Comparison of ENCODE assay signal across 1 cellular context in the genomic region with DNA sequence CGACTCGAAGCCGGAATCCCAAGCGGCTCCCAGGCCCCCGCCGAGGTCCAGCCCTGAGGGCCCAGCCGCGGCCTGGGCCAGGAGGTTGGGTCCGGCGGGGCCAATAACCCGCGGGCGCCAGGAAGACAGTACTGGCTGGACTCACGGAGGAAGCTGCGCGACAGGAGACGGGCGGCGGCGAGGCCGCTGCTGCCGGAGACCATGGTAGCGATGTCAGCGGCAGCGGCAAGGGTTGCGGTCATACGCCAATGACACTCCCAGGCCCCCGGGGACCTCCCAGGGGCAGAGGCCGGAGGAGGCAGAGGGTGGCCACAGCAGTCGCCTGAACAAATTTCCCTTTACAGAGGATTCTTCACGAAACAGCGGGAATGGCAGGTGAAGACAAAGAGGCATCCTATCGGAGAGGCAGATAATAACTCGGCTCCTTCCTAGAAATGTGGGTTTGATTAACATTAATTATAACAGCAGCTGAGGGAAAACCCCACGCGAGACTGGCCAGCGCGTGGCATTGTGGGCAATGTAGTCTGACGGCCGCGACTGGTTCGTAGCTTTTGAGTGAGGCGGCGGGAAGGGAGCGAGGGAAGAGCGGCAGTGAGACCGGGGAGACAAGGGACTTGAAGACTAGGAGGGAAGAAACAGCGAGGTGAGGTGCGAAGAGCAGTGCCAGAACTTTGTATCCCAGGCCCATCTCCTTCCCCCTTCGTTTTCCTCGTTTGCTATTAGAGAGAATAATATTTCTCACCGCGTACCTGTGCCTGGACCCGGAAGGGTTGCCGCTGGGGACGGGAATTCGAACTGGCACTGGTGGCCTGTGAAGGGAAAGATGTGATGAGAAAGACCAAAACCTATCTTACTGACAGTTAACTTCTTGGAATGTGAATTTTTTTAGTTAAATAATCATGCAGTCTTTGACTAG.
TF ChIP-seq lines count a peak whose summit lies in the region.

A gene (minus strand): TSS at position 253 of the 916 bp plus-strand sequence. CDS start 11 bp downstream, at position 242.

TF ChIP-seq in HepG2, 621 proteins besides CTCF, POLR2A, EP300 and RAD21 (continued from another document and continues in another):
- TF ChIP-seq ZFP90 (CRISPR knock-in tag; IDR thresholded peaks at IDR 0.05; ENCODE audit: borderline replicate concordance) (no peak; the same call in 1 of the 2 replicates), RFXAP (CRISPR knock-in tag; IDR thresholded peaks at IDR 0.05; ENCODE audit: borderline replicate concordance) (peak; percentile 78; the same call in 1 of the 2 replicates), ARNT (IDR thresholded peaks at IDR 0.05) (no peak), KDM3A (CRISPR knock-in tag; IDR thresholded peaks at IDR 0.05; ENCODE audit: low read depth) (peak; percentile 16; the same call in 1 of the 2 replicates), ARNTL (CRISPR knock-in tag; IDR thresholded peaks at IDR 0.05) (peak; percentile 19; the same call in 1 of the 2 replicates), HNRNPK (IDR thresholded peaks at IDR 0.05; ENCODE audit: low read depth, low read length, poor library complexity, severe bottlenecking) (no peak), ZNF850 (CRISPR knock-in tag; conservative IDR thresholded peaks at IDR 0.05) (no peak), SIX1 (CRISPR knock-in tag; IDR thresholded peaks at IDR 0.05; ENCODE audit: borderline replicate concordance) (no peak), ZNF484 (CRISPR knock-in tag; IDR thresholded peaks at IDR 0.05; ENCODE audit: borderline replicate concordance, low read depth) (no peak), ESRRA (CRISPR knock-in tag; IDR thresholded peaks at IDR 0.05; ENCODE audit: low read depth) (peak; percentile 92), PAWR (CRISPR knock-in tag; IDR thresholded peaks at IDR 0.05; ENCODE audit: borderline replicate concordance) (no peak; the same call in 1 of the 2 replicates), MEIS1 (CRISPR knock-in tag; IDR thresholded peaks at IDR 0.05; ENCODE audit: borderline replicate concordance) (peak; percentile 28; the same call in 1 of the 2 replicates), ZNF446 (CRISPR knock-in tag; IDR thresholded peaks at IDR 0.05) (no peak), ZNF501 (CRISPR knock-in tag; IDR thresholded peaks at IDR 0.05) (peak; percentile 97), HES4 (CRISPR knock-in tag; IDR thresholded peaks at IDR 0.05; ENCODE audit: borderline replicate concordance) (no peak; the same call in 1 of the 2 replicates), CREB1 (IDR thresholded peaks at IDR 0.05) (peak; percentile 67), CREB1 (CRISPR knock-in tag; IDR thresholded peaks at IDR 0.05) (peak; percentile 86), PHF5A (CRISPR knock-in tag; IDR thresholded peaks at IDR 0.05; ENCODE audit: low read depth, unreplicated experiment) (no peak), ISL2 (CRISPR knock-in tag; IDR thresholded peaks at IDR 0.05) (no peak), TOE1 (CRISPR knock-in tag; IDR thresholded peaks at IDR 0.05) (no peak; the same call in 1 of the 2 replicates), CHD4 (IDR thresholded peaks at IDR 0.05; ENCODE audit: borderline replicate concordance, low read length) (peak; percentile 42; the same call in 1 of the 2 replicates), SUZ12 (IDR thresholded peaks at IDR 0.05; ENCODE audit: low read depth, low read length) (peak; percentile 68), MEIS2 (CRISPR knock-in tag; IDR thresholded peaks at IDR 0.05) (0 out of 2 replicates have a peak, but pooled peaks have one; percentile 42), ZNF713 (CRISPR knock-in tag; IDR thresholded peaks at IDR 0.05) (no peak), ZNF547 (CRISPR knock-in tag; IDR thresholded peaks at IDR 0.05) (peak; percentile 70; the same call in 1 of the 2 replicates), ZSCAN22 (CRISPR knock-in tag; IDR thresholded peaks at IDR 0.05) (peak; percentile 83; the same call in 1 of the 2 replicates), SRSF9 (IDR thresholded peaks at IDR 0.05; ENCODE audit: borderline replicate concordance, insufficient read depth, low read depth, low read length, poor library complexity, severe bottlenecking) (no peak), JUN (CRISPR knock-in tag; IDR thresholded peaks at IDR 0.05) (no peak), MLLT10 (CRISPR knock-in tag; IDR thresholded peaks at IDR 0.05) (no peak), ZNF75D (CRISPR knock-in tag; IDR thresholded peaks at IDR 0.05; ENCODE audit: borderline replicate concordance) (no peak), SRF (IDR thresholded peaks at IDR 0.05; ENCODE audit: low read depth, low read length) (no peak), ETV6 (CRISPR knock-in tag; conservative IDR thresholded peaks at IDR 0.05) (peak; percentile 25; the same call in 1 of the 2 replicates), KMT2B (CRISPR knock-in tag; IDR thresholded peaks at IDR 0.05) (peak; percentile 81; the same call in 1 of the 2 replicates), HDAC1 (CRISPR knock-in tag; IDR thresholded peaks at IDR 0.05) (peak; percentile 87), ONECUT2 (CRISPR knock-in tag; IDR thresholded peaks at IDR 0.05) (no peak), MAF1 (CRISPR knock-in tag; IDR thresholded peaks at IDR 0.05; ENCODE audit: borderline replicate concordance) (no peak)
- TF ChIP-seq, protein P1, sequence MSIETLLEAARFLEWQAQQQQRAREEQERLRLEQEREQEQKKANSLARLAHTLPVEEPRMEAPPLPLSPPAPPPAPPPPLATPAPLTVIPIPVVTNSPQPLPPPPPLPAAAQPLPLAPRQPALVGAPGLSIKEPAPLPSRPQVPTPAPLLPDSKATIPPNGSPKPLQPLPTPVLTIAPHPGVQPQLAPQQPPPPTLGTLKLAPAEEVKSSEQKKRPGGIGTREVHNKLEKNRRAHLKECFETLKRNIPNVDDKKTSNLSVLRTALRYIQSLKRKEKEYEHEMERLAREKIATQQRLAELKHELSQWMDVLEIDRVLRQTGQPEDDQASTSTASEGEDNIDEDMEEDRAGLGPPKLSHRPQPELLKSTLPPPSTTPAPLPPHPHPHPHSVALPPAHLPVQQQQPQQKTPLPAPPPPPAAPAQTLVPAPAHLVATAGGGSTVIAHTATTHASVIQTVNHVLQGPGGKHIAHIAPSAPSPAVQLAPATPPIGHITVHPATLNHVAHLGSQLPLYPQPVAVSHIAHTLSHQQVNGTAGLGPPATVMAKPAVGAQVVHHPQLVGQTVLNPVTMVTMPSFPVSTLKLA (IDR thresholded peaks at IDR 0.05), result peak; percentile 33
- TF ChIP-seq, protein P2, sequence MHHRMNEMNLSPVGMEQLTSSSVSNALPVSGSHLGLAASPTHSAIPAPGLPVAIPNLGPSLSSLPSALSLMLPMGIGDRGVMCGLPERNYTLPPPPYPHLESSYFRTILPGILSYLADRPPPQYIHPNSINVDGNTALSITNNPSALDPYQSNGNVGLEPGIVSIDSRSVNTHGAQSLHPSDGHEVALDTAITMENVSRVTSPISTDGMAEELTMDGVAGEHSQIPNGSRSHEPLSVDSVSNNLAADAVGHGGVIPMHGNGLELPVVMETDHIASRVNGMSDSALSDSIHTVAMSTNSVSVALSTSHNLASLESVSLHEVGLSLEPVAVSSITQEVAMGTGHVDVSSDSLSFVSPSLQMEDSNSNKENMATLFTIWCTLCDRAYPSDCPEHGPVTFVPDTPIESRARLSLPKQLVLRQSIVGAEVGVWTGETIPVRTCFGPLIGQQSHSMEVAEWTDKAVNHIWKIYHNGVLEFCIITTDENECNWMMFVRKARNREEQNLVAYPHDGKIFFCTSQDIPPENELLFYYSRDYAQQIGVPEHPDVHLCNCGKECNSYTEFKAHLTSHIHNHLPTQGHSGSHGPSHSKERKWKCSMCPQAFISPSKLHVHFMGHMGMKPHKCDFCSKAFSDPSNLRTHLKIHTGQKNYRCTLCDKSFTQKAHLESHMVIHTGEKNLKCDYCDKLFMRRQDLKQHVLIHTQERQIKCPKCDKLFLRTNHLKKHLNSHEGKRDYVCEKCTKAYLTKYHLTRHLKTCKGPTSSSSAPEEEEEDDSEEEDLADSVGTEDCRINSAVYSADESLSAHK (CRISPR knock-in tag; IDR thresholded peaks at IDR 0.05; ENCODE audit: borderline replicate concordance), result no peak
- TF ChIP-seq, protein P3, sequence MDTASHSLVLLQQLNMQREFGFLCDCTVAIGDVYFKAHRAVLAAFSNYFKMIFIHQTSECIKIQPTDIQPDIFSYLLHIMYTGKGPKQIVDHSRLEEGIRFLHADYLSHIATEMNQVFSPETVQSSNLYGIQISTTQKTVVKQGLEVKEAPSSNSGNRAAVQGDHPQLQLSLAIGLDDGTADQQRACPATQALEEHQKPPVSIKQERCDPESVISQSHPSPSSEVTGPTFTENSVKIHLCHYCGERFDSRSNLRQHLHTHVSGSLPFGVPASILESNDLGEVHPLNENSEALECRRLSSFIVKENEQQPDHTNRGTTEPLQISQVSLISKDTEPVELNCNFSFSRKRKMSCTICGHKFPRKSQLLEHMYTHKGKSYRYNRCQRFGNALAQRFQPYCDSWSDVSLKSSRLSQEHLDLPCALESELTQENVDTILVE (CRISPR knock-in tag; IDR thresholded peaks at IDR 0.05), result no peak
- TF ChIP-seq, protein P4, sequence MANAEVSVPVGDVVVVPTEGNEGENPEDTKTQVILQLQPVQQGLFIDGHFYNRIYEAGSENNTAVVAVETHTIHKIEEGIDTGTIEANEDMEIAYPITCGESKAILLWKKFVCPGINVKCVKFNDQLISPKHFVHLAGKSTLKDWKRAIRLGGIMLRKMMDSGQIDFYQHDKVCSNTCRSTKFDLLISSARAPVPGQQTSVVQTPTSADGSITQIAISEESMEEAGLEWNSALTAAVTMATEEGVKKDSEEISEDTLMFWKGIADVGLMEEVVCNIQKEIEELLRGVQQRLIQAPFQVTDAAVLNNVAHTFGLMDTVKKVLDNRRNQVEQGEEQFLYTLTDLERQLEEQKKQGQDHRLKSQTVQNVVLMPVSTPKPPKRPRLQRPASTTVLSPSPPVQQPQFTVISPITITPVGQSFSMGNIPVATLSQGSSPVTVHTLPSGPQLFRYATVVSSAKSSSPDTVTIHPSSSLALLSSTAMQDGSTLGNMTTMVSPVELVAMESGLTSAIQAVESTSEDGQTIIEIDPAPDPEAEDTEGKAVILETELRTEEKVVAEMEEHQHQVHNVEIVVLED (CRISPR knock-in tag; IDR thresholded peaks at IDR 0.05; ENCODE audit: borderline replicate concordance), result peak; percentile 86
- TF ChIP-seq, protein P5, sequence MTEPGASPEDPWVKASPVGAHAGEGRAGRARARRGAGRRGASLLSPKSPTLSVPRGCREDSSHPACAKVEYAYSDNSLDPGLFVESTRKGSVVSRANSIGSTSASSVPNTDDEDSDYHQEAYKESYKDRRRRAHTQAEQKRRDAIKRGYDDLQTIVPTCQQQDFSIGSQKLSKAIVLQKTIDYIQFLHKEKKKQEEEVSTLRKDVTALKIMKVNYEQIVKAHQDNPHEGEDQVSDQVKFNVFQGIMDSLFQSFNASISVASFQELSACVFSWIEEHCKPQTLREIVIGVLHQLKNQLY (CRISPR knock-in tag; IDR thresholded peaks at IDR 0.05), result no peak
- TF ChIP-seq, protein P6, sequence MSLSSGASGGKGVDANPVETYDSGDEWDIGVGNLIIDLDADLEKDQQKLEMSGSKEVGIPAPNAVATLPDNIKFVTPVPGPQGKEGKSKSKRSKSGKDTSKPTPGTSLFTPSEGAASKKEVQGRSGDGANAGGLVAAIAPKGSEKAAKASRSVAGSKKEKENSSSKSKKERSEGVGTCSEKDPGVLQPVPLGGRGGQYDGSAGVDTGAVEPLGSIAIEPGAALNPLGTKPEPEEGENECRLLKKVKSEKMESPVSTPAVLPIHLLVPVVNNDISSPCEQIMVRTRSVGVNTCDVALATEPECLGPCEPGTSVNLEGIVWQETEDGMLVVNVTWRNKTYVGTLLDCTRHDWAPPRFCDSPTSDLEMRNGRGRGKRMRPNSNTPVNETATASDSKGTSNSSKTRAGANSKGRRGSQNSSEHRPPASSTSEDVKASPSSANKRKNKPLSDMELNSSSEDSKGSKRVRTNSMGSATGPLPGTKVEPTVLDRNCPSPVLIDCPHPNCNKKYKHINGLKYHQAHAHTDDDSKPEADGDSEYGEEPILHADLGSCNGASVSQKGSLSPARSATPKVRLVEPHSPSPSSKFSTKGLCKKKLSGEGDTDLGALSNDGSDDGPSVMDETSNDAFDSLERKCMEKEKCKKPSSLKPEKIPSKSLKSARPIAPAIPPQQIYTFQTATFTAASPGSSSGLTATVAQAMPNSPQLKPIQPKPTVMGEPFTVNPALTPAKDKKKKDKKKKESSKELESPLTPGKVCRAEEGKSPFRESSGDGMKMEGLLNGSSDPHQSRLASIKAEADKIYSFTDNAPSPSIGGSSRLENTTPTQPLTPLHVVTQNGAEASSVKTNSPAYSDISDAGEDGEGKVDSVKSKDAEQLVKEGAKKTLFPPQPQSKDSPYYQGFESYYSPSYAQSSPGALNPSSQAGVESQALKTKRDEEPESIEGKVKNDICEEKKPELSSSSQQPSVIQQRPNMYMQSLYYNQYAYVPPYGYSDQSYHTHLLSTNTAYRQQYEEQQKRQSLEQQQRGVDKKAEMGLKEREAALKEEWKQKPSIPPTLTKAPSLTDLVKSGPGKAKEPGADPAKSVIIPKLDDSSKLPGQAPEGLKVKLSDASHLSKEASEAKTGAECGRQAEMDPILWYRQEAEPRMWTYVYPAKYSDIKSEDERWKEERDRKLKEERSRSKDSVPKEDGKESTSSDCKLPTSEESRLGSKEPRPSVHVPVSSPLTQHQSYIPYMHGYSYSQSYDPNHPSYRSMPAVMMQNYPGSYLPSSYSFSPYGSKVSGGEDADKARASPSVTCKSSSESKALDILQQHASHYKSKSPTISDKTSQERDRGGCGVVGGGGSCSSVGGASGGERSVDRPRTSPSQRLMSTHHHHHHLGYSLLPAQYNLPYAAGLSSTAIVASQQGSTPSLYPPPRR (CRISPR knock-in tag; IDR thresholded peaks at IDR 0.05; ENCODE audit: borderline replicate concordance), result peak; percentile 26; the same call in 1 of the 2 replicates
- TF ChIP-seq, protein P7, sequence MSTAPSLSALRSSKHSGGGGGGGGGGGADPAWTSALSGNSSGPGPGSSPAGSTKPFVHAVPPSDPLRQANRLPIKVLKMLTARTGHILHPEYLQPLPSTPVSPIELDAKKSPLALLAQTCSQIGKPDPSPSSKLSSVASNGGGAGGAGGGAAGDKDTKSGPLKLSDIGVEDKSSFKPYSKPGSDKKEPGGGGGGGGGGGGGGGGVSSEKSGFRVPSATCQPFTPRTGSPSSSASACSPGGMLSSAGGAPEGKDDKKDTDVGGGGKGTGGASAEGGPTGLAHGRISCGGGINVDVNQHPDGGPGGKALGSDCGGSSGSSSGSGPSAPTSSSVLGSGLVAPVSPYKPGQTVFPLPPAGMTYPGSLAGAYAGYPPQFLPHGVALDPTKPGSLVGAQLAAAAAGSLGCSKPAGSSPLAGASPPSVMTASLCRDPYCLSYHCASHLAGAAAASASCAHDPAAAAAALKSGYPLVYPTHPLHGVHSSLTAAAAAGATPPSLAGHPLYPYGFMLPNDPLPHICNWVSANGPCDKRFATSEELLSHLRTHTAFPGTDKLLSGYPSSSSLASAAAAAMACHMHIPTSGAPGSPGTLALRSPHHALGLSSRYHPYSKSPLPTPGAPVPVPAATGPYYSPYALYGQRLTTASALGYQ (CRISPR knock-in tag; IDR thresholded peaks at IDR 0.05), result no peak
